In the genomic region with DNA sequence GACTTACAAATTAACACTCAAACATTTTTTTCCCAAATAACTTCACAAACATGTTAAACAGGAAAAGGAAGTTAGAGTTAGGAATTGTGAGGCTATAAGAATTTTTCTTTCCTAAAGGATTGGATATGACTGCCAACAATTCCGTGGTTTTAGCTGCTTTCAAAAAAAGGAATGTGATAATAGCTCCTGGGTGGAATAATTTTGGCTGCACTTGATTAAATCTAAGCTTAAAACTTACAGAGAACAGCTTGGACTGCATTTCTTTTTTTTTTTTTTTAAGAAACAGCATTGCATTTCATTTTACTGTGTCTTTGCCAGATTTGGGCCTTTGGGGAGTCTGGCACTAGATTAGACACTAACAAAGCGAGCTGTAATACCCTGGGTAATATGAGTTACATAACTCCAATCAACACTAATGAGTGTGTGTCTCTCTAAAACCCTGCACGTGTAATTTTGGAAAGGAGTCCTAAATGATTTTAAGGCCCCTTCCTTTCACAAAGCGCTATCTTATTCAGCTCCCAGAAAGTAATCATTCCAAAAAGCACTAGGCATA, we compare ENCODE assay signal across 22 cellular contexts. TPM values are rescaled to one million over a fixed set of nuclear protein-coding genes. Genes with fewer than 3 reads are reported as not detected.
A peak's percentile ranks its signal among the peaks of the same experiment; 100 is the strongest.
DNase-seq lines count a peak whose midpoint lies in the region; ATAC-seq, FAIRE-seq and TF ChIP-seq lines count a peak whose summit lies in the region.
"Had no signal": no experiment of that assay in that cellular context is flagged by ENCODE, and none has a peak within 500 bp of the region (broad histone marks: within the 10 kb centered on the region; RNA-seq: fewer than 3 reads in every experiment).

No MANE protein-coding gene starts in this region.

- H2AFZ ChIP-seq in astrocyte (ENCODE audit: low read depth, low read length): no peak overlapping the region

- H3K4me3 ChIP-seq in left ventricle myocardium inferior (no peak overlapping the region), astrocyte (ENCODE audit: insufficient read depth, low read depth, low read length) (no peak overlapping the region)
- H3K4me3 ChIP-seq: uterus had no signal

- intact Hi-C loops in left cardiac atrium (cut with DNase I) (no loop called here), left ventricle myocardium inferior (cut with micrococcal nuclease) (no loop called here), Calu3 (cut with micrococcal nuclease; ENCODE audit: unreplicated experiment) (no loop called here)

- H3K9me3 Mint-ChIP-seq in astrocyte (ENCODE audit: unreplicated experiment) (peaks cover 12% of the 10 kb centered on the region), glutamatergic neuron (ENCODE audit: unreplicated experiment) (peaks cover 12% of the 10 kb centered on the region), Calu3 (ENCODE audit: low read depth, unreplicated experiment) (peaks cover 7% of the 10 kb centered on the region)
- H3K9me3 Mint-ChIP-seq: central memory CD8-positive, alpha-beta T cell had no signal

- H3K9ac ChIP-seq in astrocyte (ENCODE audit: low read length): no peak overlapping the region

- no peaks in the 10 kb centered on the region for H3K36me3 ChIP-seq in left ventricle myocardium inferior
- H3K36me3 ChIP-seq in astrocyte (ENCODE audit: insufficient read depth, low read length): no peaks in the 10 kb centered on the region
- H3K36me3 ChIP-seq: uterus had no signal

- DNase-seq in left cardiac atrium (no peak), left ventricle myocardium inferior (no peak), astrocyte (ENCODE audit: low read depth) (peak; percentile 82), glutamatergic neuron (no peak), Calu3 (no peak), HTR-8/SVneo (ENCODE audit: insufficient read length, low spot score) (no peak)
- DNase-seq: activated CD4-positive, alpha-beta T cell treated with anti-CD3 and anti-CD28 coated beads, Interleukin-2, amount 10 ng/mL, durations not matched to agents 7 days and 5 days; activated effector memory CD4-positive, alpha-beta T cell treated with Interleukin-2 at 50 U/mL for 16 hours; DMS53; effector CD4-positive, alpha-beta T cell; KBM-7; MV-4-11; NCI-H1930; NCI-H510A; T-cell; uterus had no signal

- H3K4me3 Mint-ChIP-seq in astrocyte (ENCODE audit: unreplicated experiment) (no peak overlapping the region), glutamatergic neuron (ENCODE audit: unreplicated experiment) (no peak overlapping the region), Calu3 (ENCODE audit: low read depth, unreplicated experiment) (no peak overlapping the region)
- H3K4me3 Mint-ChIP-seq: activated CD4-positive, alpha-beta T cell treated with anti-CD3 and anti-CD28 coated beads, Interleukin-2, amount 10 ng/mL, durations not matched to agents 7 days and 5 days; CD14-positive monocyte; central memory CD8-positive, alpha-beta T cell; nephron; T-cell had no signal

- BruUV-seq in Calu3 (replicated peaks; lab: Mats Ljungman, UMichigan): no TSS peak

- no peaks in the 10 kb centered on the region for H3K27me3 Mint-ChIP-seq in astrocyte (ENCODE audit: low read depth, unreplicated experiment)
- H3K27me3 Mint-ChIP-seq in glutamatergic neuron (ENCODE audit: unreplicated experiment): no peaks in the 10 kb centered on the region
- no peaks in the 10 kb centered on the region for H3K27me3 Mint-ChIP-seq in Calu3 (ENCODE audit: unreplicated experiment)
- H3K27me3 Mint-ChIP-seq: progenitor cell of endocrine pancreas had no signal

- ATAC-seq in left cardiac atrium (peak; percentile 53 to 61), GM18858 (IDR thresholded peaks at IDR 0.05; ENCODE audit: unreplicated experiment) (no peak), GM21723 (IDR thresholded peaks at IDR 0.05; ENCODE audit: unreplicated experiment) (no peak)
- ATAC-seq: T-cell had no signal

- no peaks in the 10 kb centered on the region for H4K20me1 ChIP-seq in astrocyte (ENCODE audit: insufficient read depth, low read length)

- peaks cover 1% of the 10 kb centered on the region for H3K4me1 Mint-ChIP-seq in astrocyte (ENCODE audit: low read depth, unreplicated experiment)
- H3K4me1 Mint-ChIP-seq in glutamatergic neuron (ENCODE audit: low read depth, unreplicated experiment): peaks cover 11% of the 10 kb centered on the region
- H3K4me1 Mint-ChIP-seq in Calu3 (ENCODE audit: low read depth, unreplicated experiment): no peaks in the 10 kb centered on the region
- H3K4me1 Mint-ChIP-seq: activated CD4-positive, alpha-beta T cell treated with anti-CD3 and anti-CD28 coated beads, Interleukin-2, amount 10 ng/mL, durations not matched to agents 7 days and 5 days; CD14-positive monocyte; central memory CD8-positive, alpha-beta T cell; T-cell had no signal

- H3K9me3 ChIP-seq in left ventricle myocardium inferior (replicated peaks): peaks cover 12% of the 10 kb centered on the region
- no peaks in the 10 kb centered on the region for H3K9me3 ChIP-seq in astrocyte (ENCODE audit: insufficient read depth, low read depth, low read length)
- H3K9me3 ChIP-seq: uterus had no signal

- no peaks in the 10 kb centered on the region for H3K36me3 Mint-ChIP-seq in astrocyte (ENCODE audit: low read depth, unreplicated experiment)
- H3K36me3 Mint-ChIP-seq in glutamatergic neuron (ENCODE audit: unreplicated experiment): peaks cover 14% of the 10 kb centered on the region
- no peaks in the 10 kb centered on the region for H3K36me3 Mint-ChIP-seq in Calu3 (ENCODE audit: insufficient read depth, unreplicated experiment)
- H3K36me3 Mint-ChIP-seq: CD14-positive monocyte, T-cell had no signal

- H3K4me1 ChIP-seq in left ventricle myocardium inferior: peaks cover 5% of the 10 kb centered on the region
- H3K4me1 ChIP-seq in astrocyte (ENCODE audit: insufficient read depth, low read length): no peaks in the 10 kb centered on the region
- H3K4me1 ChIP-seq: uterus had no signal

- no peak overlapping the region for H3K27ac ChIP-seq in left ventricle myocardium inferior (replicated peaks)
- no peak overlapping the region for H3K27ac ChIP-seq in astrocyte (ENCODE audit: low read depth, low read length)
- H3K27ac ChIP-seq: uterus had no signal

- TF ChIP-seq CTCF in left ventricle myocardium inferior (IDR thresholded peaks at IDR 0.05; ENCODE audit: borderline replicate concordance) (no peak), astrocyte (IDR thresholded peaks at IDR 0.05; ENCODE audit: insufficient read depth, low read depth, low read length) (no peak), glutamatergic neuron (IDR thresholded peaks at IDR 0.05; ENCODE audit: partially characterized antibody, unreplicated experiment) (no peak), Calu3 (IDR thresholded peaks at IDR 0.05; ENCODE audit: unreplicated experiment) (no peak)

- H3K27ac Mint-ChIP-seq in astrocyte (ENCODE audit: unreplicated experiment) (no peak overlapping the region), glutamatergic neuron (ENCODE audit: unreplicated experiment) (peak overlapping the region; percentile 38), Calu3 (ENCODE audit: unreplicated experiment) (no peak overlapping the region)
- H3K27ac Mint-ChIP-seq: activated CD4-positive, alpha-beta T cell treated with anti-CD3 and anti-CD28 coated beads, Interleukin-2, amount 10 ng/mL, durations not matched to agents 7 days and 5 days; CD14-positive monocyte; progenitor cell of endocrine pancreas; T-cell had no signal

- no peaks in the 10 kb centered on the region for H3K27me3 ChIP-seq in left ventricle myocardium inferior (ENCODE audit: low read depth)
- no peaks in the 10 kb centered on the region for H3K27me3 ChIP-seq in astrocyte (ENCODE audit: insufficient read depth, low read length)
- H3K27me3 ChIP-seq: uterus had no signal

- FAIRE-seq in astrocyte (lab: Jason Lieb, UNC) (no peak), HTR-8/SVneo (lab: Jason Lieb, UNC) (no peak)

- no peak overlapping the region for H3K4me2 ChIP-seq in astrocyte (ENCODE audit: low read length)

- CTCF ChIA-PET in Calu3 (lab: Charles Lee): interaction anchor here (0.5 kb wide), 1 partner anchor 8 kb away, joined by 3 read pairs; no protein-coding TSS in a partner anchor

- no peaks in the 10 kb centered on the region for H3K79me2 ChIP-seq in astrocyte (ENCODE audit: insufficient read depth, low read length)

RNA-seq across cellular contexts. Expression of gene ZNF397, which starts 37.8 kb away (rescaled TPM):
- total RNA-seq in left cardiac atrium (10 to 100 TPM; 16.1 to 17.9 TPM), left ventricle myocardium inferior (13.4 TPM), astrocyte (7.9 and 8.0 TPM in 2 replicates), glutamatergic neuron (ENCODE audit: unreplicated experiment) (35.9 TPM), Calu3 (2022) (27.9 and 29.2 TPM in 2 replicates)

Comparison
In these comparisons a context has a peak if more than half of its experiments do, and no peak if none do; other contexts are left out.
1. ATAC-seq: peak in left cardiac atrium (2 of 2); none in GM18858 (single experiment) and GM21723 (single experiment).